In the genomic region with DNA sequence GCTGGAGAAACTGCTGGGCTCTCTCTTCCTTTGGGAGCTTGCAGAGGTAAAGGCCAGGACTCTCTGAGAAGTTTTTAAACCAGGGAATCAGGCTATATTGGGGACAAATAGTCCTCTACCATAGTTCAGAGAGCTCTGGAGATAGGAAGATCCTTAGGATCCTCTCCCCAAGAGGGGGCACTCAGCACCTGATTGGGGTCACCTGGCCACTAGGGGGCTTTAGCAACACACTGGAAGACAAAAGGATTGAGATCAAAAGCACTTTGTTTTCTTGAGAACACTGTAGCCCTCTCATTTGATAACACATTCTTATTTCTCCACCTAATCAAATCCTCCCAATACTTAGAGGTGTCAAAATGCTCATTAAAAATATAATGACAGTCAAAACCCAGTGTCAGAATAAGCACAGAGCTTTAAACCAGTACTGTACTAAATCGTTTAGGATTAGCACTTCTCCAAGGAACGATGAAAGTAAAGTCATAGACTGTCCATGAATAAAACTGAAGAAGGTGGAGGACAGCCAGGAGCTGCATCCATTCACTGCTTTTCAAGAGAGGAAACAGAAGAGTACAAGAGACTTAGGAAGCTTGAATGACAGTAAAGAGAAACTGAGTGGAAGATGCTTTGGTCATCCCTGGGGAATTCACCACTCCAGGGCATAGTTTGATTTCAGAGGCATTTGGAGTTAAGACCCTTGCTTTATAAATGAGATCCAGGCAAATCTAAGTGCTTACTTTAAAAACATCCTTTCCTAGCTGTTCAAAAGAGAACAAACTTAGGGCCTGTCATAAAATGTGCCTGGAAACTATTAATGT, we compare ENCODE assay signal across 10 cellular contexts. TPM values are rescaled to one million over a fixed set of nuclear protein-coding genes. Genes with fewer than 3 reads are reported as not detected.
DNase-seq lines count a peak whose midpoint lies in the region; ATAC-seq and TF ChIP-seq lines count a peak whose summit lies in the region.
"Had no signal": no experiment of that assay in that cellular context is flagged by ENCODE, and none has a peak within 500 bp of the region (broad histone marks: within the 10 kb centered on the region; RNA-seq: fewer than 3 reads in every experiment).

No MANE protein-coding gene starts in this region.

- H2AFZ ChIP-seq in OCI-LY3 (ENCODE audit: low read depth, low read length) = no peak overlapping the region
- H2AFZ ChIP-seq in osteoblast (ENCODE audit: low read length) = no peak overlapping the region

- WGBS in transverse colon (ENCODE audit: low coverage in 1 of 2), 2 donors = 71 to 72% methylated on average over 2 of the region's 2 CpGs

- H4K20me1 ChIP-seq in OCI-LY3 (ENCODE audit: insufficient read depth, low read length) = no peaks in the 10 kb centered on the region
- no peaks in the 10 kb centered on the region for H4K20me1 ChIP-seq in osteoblast (ENCODE audit: insufficient read depth, low read length)

- intact Hi-C loops in transverse colon (cut with DNase I; ENCODE audit: low total_unique reads) = no loop called here

- H3K9me3 ChIP-seq in OCI-LY3 (ENCODE audit: insufficient read depth, low read length) (no peaks in the 10 kb centered on the region), transverse colon (no peaks in the 10 kb centered on the region), osteoblast (ENCODE audit: low read depth, low read length) (no peaks in the 10 kb centered on the region)

- TF ChIP-seq POLR2A in transverse colon (IDR thresholded peaks at IDR 0.05) = no peak

- in situ Hi-C loops in transverse colon (cut with MboI; ENCODE audit: low pct_ligation_motif_present in 1 of 4, low pct_unique_long_range_greater_than_20kb in 1 of 4, low sequenced_read_pairs in 3 of 4) = no loop called here

- no peak for ATAC-seq in GM19023 (IDR thresholded peaks at IDR 0.05; ENCODE audit: unreplicated experiment)

- peak; percentile 4 to 18 (median 12) for DNase-seq in stimulated activated CD4-positive, alpha-beta T cell treated with anti-CD3 and anti-CD28 coated beads, Interleukin-12 subunit alpha, Interleukin-12 subunit beta, amount 100 ng/mL, for 48 hours (ENCODE audit: low read depth in 2 of 3, low spot score in 1 of 3)
- no peak for DNase-seq in stimulated activated CD4-positive, alpha-beta T cell treated with anti-CD3 and anti-CD28 coated beads, Interleukin-2, amount 100 ng/mL, for 48 hours
- peak; percentile 48 for DNase-seq in epithelial cell of esophagus (ENCODE audit: low read depth)
- peak; percentile 25 for DNase-seq in transverse colon
- no peak for DNase-seq in C1 segment of cervical spinal cord (lab: John Stamatoyannopoulos, UW)
- no peak for DNase-seq in osteoblast (ENCODE audit: insufficient read length, low spot score, missing footprints)
- DNase-seq: dermis blood vessel endothelial cell, NCI-H2081 treated with DMSO at 0.1 percent for 48 hours had no signal

- H3K9ac ChIP-seq in OCI-LY3 (ENCODE audit: low read length) = no peak overlapping the region

- H3K27ac ChIP-seq in OCI-LY3 (ENCODE audit: low read length) (no peak overlapping the region), transverse colon (no peak overlapping the region), osteoblast (ENCODE audit: low read depth, low read length) (no peak overlapping the region)

- H3K4me2 ChIP-seq in OCI-LY3 (ENCODE audit: low read length) (no peak overlapping the region), osteoblast (ENCODE audit: insufficient read depth, low read length) (no peak overlapping the region)

- H3K79me2 ChIP-seq in OCI-LY3 (ENCODE audit: low read length) (no peaks in the 10 kb centered on the region), osteoblast (ENCODE audit: insufficient read depth, low read length) (no peaks in the 10 kb centered on the region)

- peak; percentile 81 for TF ChIP-seq CTCF in OCI-LY3 (IDR thresholded peaks at IDR 0.05; ENCODE audit: low read depth, low read length)
- peak; percentile 49 for TF ChIP-seq CTCF in epithelial cell of esophagus (IDR thresholded peaks at IDR 0.05; ENCODE audit: insufficient read depth, low read depth, low read length, missing control alignments)
- TF ChIP-seq CTCF in transverse colon (IDR thresholded peaks at IDR 0.05) = peak; percentile 16 to 40 (median 32)
- no peak for TF ChIP-seq CTCF in osteoblast (IDR thresholded peaks at IDR 0.05; ENCODE audit: extremely low read depth, low read depth, low read length)

- H3K4me1 ChIP-seq in OCI-LY3 (ENCODE audit: low read length) (peaks cover 4% of the 10 kb centered on the region), transverse colon (no peaks in the 10 kb centered on the region), osteoblast (ENCODE audit: insufficient read depth, low read length) (peaks cover 6% of the 10 kb centered on the region)

- H3K36me3 ChIP-seq in OCI-LY3 (replicated peaks; ENCODE audit: low read depth, low read length) (no peaks in the 10 kb centered on the region), transverse colon (no peaks in the 10 kb centered on the region), osteoblast (ENCODE audit: insufficient read depth, low read length) (no peaks in the 10 kb centered on the region)

- H3K27me3 ChIP-seq in OCI-LY3 (ENCODE audit: low read depth, low read length) (no peaks in the 10 kb centered on the region), transverse colon (no peaks in the 10 kb centered on the region), osteoblast (ENCODE audit: insufficient read depth, low read length) (no peaks in the 10 kb centered on the region)

- H3K4me3 ChIP-seq in OCI-LY3 (ENCODE audit: low read length) = no peak overlapping the region
- no peak overlapping the region for H3K4me3 ChIP-seq in epithelial cell of esophagus (ENCODE audit: low read length)
- no peak overlapping the region for H3K4me3 ChIP-seq in transverse colon
- no peak overlapping the region for H3K4me3 ChIP-seq in osteoblast (ENCODE audit: insufficient read depth, low read length)

- no peak for TF ChIP-seq EP300 in transverse colon (IDR thresholded peaks at IDR 0.05; ENCODE audit: low read depth)

RNA-seq across cellular contexts. Expression of a gene that starts 26.5 kb away (rescaled TPM):
- 10 to 100 TPM in 3 of 4 donors, 1 to 10 TPM in 1; 7.2 to 56.5 (median 12.4) TPM for total RNA-seq in transverse colon
- 6.8 and 7.6 TPM in 2 replicates for total RNA-seq in osteoblast

Comparison
In these comparisons a context has a peak if more than half of its experiments do, and no peak if none do; other contexts are left out.
1. DNase-seq: peak in stimulated activated CD4-positive, alpha-beta T cell treated with anti-CD3 and anti-CD28 coated beads, Interleukin-12 subunit alpha, Interleukin-12 subunit beta, amount 100 ng/mL, for 48 hours (3 of 3), epithelial cell of esophagus (single experiment) and transverse colon (single experiment); none in stimulated activated CD4-positive, alpha-beta T cell treated with anti-CD3 and anti-CD28 coated beads, Interleukin-2, amount 100 ng/mL, for 48 hours (0 of 2), C1 segment of cervical spinal cord (0 of 14) and osteoblast (single experiment).